In the genomic region with DNA sequence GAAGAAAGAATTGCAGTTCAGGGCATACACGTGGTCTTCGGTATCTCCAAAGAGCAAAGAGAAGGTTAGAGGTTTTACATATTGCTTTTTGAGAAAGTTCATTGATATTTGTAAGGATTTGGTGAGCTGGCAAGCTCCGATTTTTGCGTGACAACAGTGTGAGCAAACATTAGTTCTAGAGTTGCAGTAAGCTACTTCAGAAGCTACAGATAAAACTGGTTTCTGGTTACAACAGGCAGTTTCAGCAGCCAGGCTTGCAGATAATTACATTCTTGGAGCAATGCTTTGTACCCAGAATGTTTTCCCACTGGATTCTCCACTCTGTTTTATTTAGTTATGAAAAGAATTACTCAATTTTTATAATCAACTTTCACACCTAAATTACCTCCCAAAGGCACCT, we compare ENCODE assay signal across 10 cellular contexts. TPM values are rescaled to one million over a fixed set of nuclear protein-coding genes. Genes with fewer than 3 reads are reported as not detected.
DNase-seq lines count a peak whose midpoint lies in the region; ATAC-seq and TF ChIP-seq lines count a peak whose summit lies in the region.
"Had no signal": no experiment of that assay in that cellular context is flagged by ENCODE, and none has a peak within 500 bp of the region (broad histone marks: within the 10 kb centered on the region; RNA-seq: fewer than 3 reads in every experiment).

No MANE protein-coding gene starts in this region.

- H3K4me1 ChIP-seq in PC-9 (replicated peaks; ENCODE audit: insufficient read depth) (peaks cover 30% of the 10 kb centered on the region), prostate gland (replicated peaks) (peaks cover 13% of the 10 kb centered on the region)

- no peak overlapping the region for H3K4me3 Mint-ChIP-seq in activated T-helper 1 cell treated with anti-CD3 and anti-CD28 coated beads, Interleukin-12 subunit alpha, Interleukin-12 subunit beta, Interleukin-2, Interleukin-4 antibody, amounts not matched to agents 30 ng/mL and 10 ng/mL and 1 ng/mL, durations not matched to agents 14 hours and 24 hours and 36 hours

- intact Hi-C loops in PC-9 (cut with micrococcal nuclease; ENCODE audit: unreplicated experiment) (loop anchor here (10.0 kb wide), 1 partner anchor 393 kb away; no protein-coding TSS in a partner anchor), prostate gland (cut with DNase I) (loop anchor here (5.0 to 10.0 kb wide), 2 partner anchors 147 to 251 kb away; a partner anchor contains a TSS)
- intact Hi-C loops in activated T-helper 1 cell treated with anti-CD3 and anti-CD28 coated beads, Interleukin-12 subunit alpha, Interleukin-12 subunit beta, Interleukin-2, Interleukin-4 antibody, amounts not matched to agents 30 ng/mL and 10 ng/mL and 1 ng/mL, durations not matched to agents 14 hours and 24 hours and 36 hours (cut with micrococcal nuclease): loop anchor here (5.0 kb wide), 1 partner anchor 1334 kb away; no protein-coding TSS in a partner anchor

- TF ChIP-seq CTCF in PC-9 (conservative IDR thresholded peaks at IDR 0.05): no peak
- TF ChIP-seq CTCF in prostate gland (IDR thresholded peaks at IDR 0.05): no peak
- no peak for TF ChIP-seq CTCF in GM10266 (IDR thresholded peaks at IDR 0.05; ENCODE audit: control insufficient read depth, insufficient read depth, low read depth, missing control alignments)

- H3K36me3 Mint-ChIP-seq in activated T-helper 1 cell treated with anti-CD3 and anti-CD28 coated beads, Interleukin-12 subunit alpha, Interleukin-12 subunit beta, Interleukin-2, Interleukin-4 antibody, amounts not matched to agents 30 ng/mL and 10 ng/mL and 1 ng/mL, durations not matched to agents 14 hours and 24 hours and 36 hours (ENCODE audit: low read depth): no peaks in the 10 kb centered on the region

- no TSS peak for BruUV-seq in PC-9 (replicated peaks; lab: Mats Ljungman, UMichigan)

- H3F3A ChIP-seq in PC-9 (ENCODE audit: insufficient read depth, low read depth): no peaks in the 10 kb centered on the region; the same call in 1 of the 2 replicates

- H3K27me3 ChIP-seq in PC-9 (ENCODE audit: insufficient read depth, low read depth) (no peaks in the 10 kb centered on the region), prostate gland (replicated peaks; ENCODE audit: insufficient read depth) (no peaks in the 10 kb centered on the region)
- H3K27me3 ChIP-seq: adrenal gland, right atrium auricular region had no signal

- DNase-seq in H4 (ENCODE audit: low spot score): peak; percentile 82
- peak in 1 of 2 experiments; percentile 46 for DNase-seq in PC-9
- DNase-seq in fibroblast of gingiva (ENCODE audit: low read depth): peak; percentile 43
- DNase-seq in prostate gland (ENCODE audit: low spot score): no peak
- no peak for DNase-seq in GM10266 (ENCODE audit: extremely low spot score)
- DNase-seq in activated T-helper 1 cell treated with anti-CD3 and anti-CD28 coated beads, Interleukin-12 subunit alpha, Interleukin-12 subunit beta, Interleukin-2, Interleukin-4 antibody, amounts not matched to agents 30 ng/mL and 10 ng/mL and 1 ng/mL, durations not matched to agents 14 hours and 24 hours and 36 hours (ENCODE audit: low spot score): no peak
- DNase-seq: adrenal gland had no signal

- H4K20me1 ChIP-seq in PC-9 (ENCODE audit: insufficient read depth): no peaks in the 10 kb centered on the region

- CTCF ChIA-PET in PC-9 (lab: Charles Lee): interaction anchor here (0.6 kb wide), 1 partner anchor 379 kb away, joined by 3 read pairs; no protein-coding TSS in a partner anchor

- H3K36me3 ChIP-seq in PC-9 (ENCODE audit: low read depth): no peaks in the 10 kb centered on the region
- no peaks in the 10 kb centered on the region for H3K36me3 ChIP-seq in prostate gland
- H3K36me3 ChIP-seq: adrenal gland, right atrium auricular region had no signal

- no peak overlapping the region for H3K27ac Mint-ChIP-seq in activated T-helper 1 cell treated with anti-CD3 and anti-CD28 coated beads, Interleukin-12 subunit alpha, Interleukin-12 subunit beta, Interleukin-2, Interleukin-4 antibody, amounts not matched to agents 30 ng/mL and 10 ng/mL and 1 ng/mL, durations not matched to agents 14 hours and 24 hours and 36 hours

- peaks cover 35% of the 10 kb centered on the region for H3K27me3 Mint-ChIP-seq in activated T-helper 1 cell treated with anti-CD3 and anti-CD28 coated beads, Interleukin-12 subunit alpha, Interleukin-12 subunit beta, Interleukin-2, Interleukin-4 antibody, amounts not matched to agents 30 ng/mL and 10 ng/mL and 1 ng/mL, durations not matched to agents 14 hours and 24 hours and 36 hours (ENCODE audit: insufficient read depth)

- ATAC-seq in GM18861 (IDR thresholded peaks at IDR 0.05; ENCODE audit: unreplicated experiment): no peak
- ATAC-seq in GM21723 (IDR thresholded peaks at IDR 0.05; ENCODE audit: unreplicated experiment): no peak

- no peaks in the 10 kb centered on the region for H3K4me1 Mint-ChIP-seq in activated T-helper 1 cell treated with anti-CD3 and anti-CD28 coated beads, Interleukin-12 subunit alpha, Interleukin-12 subunit beta, Interleukin-2, Interleukin-4 antibody, amounts not matched to agents 30 ng/mL and 10 ng/mL and 1 ng/mL, durations not matched to agents 14 hours and 24 hours and 36 hours (ENCODE audit: low read depth)

- H3K4me3 ChIP-seq in PC-9 (no peak overlapping the region), prostate gland (no peak overlapping the region)
- H3K4me3 ChIP-seq: adrenal gland, right atrium auricular region had no signal

- H3K4me2 ChIP-seq in PC-9: 0 out of 2 replicates have a peak overlapping the region, but pooled peaks have one; percentile 3

- 39% methylated on average over 4 of the region's 4 CpGs for WGBS in prostate gland

- H3K9me3 ChIP-seq in PC-9 (ENCODE audit: insufficient read depth, low read depth) (no peaks in the 10 kb centered on the region), prostate gland (no peaks in the 10 kb centered on the region)
- H3K9me3 ChIP-seq: adrenal gland, right atrium auricular region had no signal

- H3K79me2 ChIP-seq in PC-9 (ENCODE audit: low read depth): no peaks in the 10 kb centered on the region

- peak overlapping the region; percentile 40; the same call in 1 of the 2 replicates for H2AFZ ChIP-seq in PC-9

- no peaks in the 10 kb centered on the region for H3K9me3 Mint-ChIP-seq in activated T-helper 1 cell treated with anti-CD3 and anti-CD28 coated beads, Interleukin-12 subunit alpha, Interleukin-12 subunit beta, Interleukin-2, Interleukin-4 antibody, amounts not matched to agents 30 ng/mL and 10 ng/mL and 1 ng/mL, durations not matched to agents 14 hours and 24 hours and 36 hours

- POLR2A ChIA-PET in PC-9 (lab: Charles Lee; ENCODE audit: unreplicated experiment): interaction anchor here (0.9 kb wide), 1 partner anchor 31 kb away, joined by 4 read pairs; no protein-coding TSS in a partner anchor

- H3K9me2 ChIP-seq in PC-9 (ENCODE audit: insufficient read depth): no peaks in the 10 kb centered on the region

- H3K27ac ChIP-seq in PC-9 (peak overlapping the region; percentile 32; the same call in 1 of the 2 replicates), prostate gland (peak overlapping the region; percentile 99 to 100)
- H3K27ac ChIP-seq: adrenal gland, right atrium auricular region had no signal

- TF ChIP-seq POLR2A in prostate gland (IDR thresholded peaks at IDR 0.05): no peak

RNA-seq across cellular contexts. Expression of a gene that starts 28.2 kb away (rescaled TPM):
- not detected in 2 replicates for total RNA-seq in H4 (2014; rRNA removed; shearing (Covaris generic))
- total RNA-seq in PC-9 (2021): not detected in 2 replicates
- total RNA-seq in prostate gland: 1 to 10 TPM in 1 of 2 donors, under 1 TPM in 1; 0.59 to 2.8 TPM
- total RNA-seq in activated T-helper 1 cell treated with anti-CD3 and anti-CD28 coated beads, Interleukin-12 subunit alpha, Interleukin-12 subunit beta, Interleukin-2, Interleukin-4 antibody, amounts not matched to agents 30 ng/mL and 10 ng/mL and 1 ng/mL, durations not matched to agents 14 hours and 24 hours and 36 hours: not detected in 2 replicates

RNA-seq across cellular contexts. Expression of a gene that starts 47.9 kb away (rescaled TPM):
- total RNA-seq in H4 (2014; rRNA removed; shearing (Covaris generic)): not detected in 2 replicates
- not detected in 2 replicates for total RNA-seq in PC-9 (2021)
- total RNA-seq in prostate gland: under 1 TPM in 1 of 2 donors, not detected in 1; 0.96 TPM
- not detected in 2 replicates for total RNA-seq in activated T-helper 1 cell treated with anti-CD3 and anti-CD28 coated beads, Interleukin-12 subunit alpha, Interleukin-12 subunit beta, Interleukin-2, Interleukin-4 antibody, amounts not matched to agents 30 ng/mL and 10 ng/mL and 1 ng/mL, durations not matched to agents 14 hours and 24 hours and 36 hours
- total RNA-seq: adrenal gland, right atrium auricular region had no signal

RNA-seq across cellular contexts. Expression of a gene that starts 54.0 kb away (rescaled TPM):
- 0.77 and 6.7 TPM in 2 replicates for total RNA-seq in H4 (2014; rRNA removed; shearing (Covaris generic))
- 0.68 and 1.2 TPM in 2 replicates for total RNA-seq in PC-9 (2021)
- total RNA-seq in prostate gland: under 1 TPM; 0.32 to 0.40 TPM
- total RNA-seq in activated T-helper 1 cell treated with anti-CD3 and anti-CD28 coated beads, Interleukin-12 subunit alpha, Interleukin-12 subunit beta, Interleukin-2, Interleukin-4 antibody, amounts not matched to agents 30 ng/mL and 10 ng/mL and 1 ng/mL, durations not matched to agents 14 hours and 24 hours and 36 hours: 2.5 and 2.7 TPM in 2 replicates

RNA-seq across cellular contexts. Expression of a gene that starts 58.8 kb away (rescaled TPM):
- 0.37 TPM in 1 of 2 replicates, not detected in the other for total RNA-seq in H4 (2014; rRNA removed; shearing (Covaris generic))
- total RNA-seq in PC-9 (2021) (not detected in 2 replicates), prostate gland (not detected)
- total RNA-seq in activated T-helper 1 cell treated with anti-CD3 and anti-CD28 coated beads, Interleukin-12 subunit alpha, Interleukin-12 subunit beta, Interleukin-2, Interleukin-4 antibody, amounts not matched to agents 30 ng/mL and 10 ng/mL and 1 ng/mL, durations not matched to agents 14 hours and 24 hours and 36 hours: not detected in 2 replicates
- total RNA-seq: adrenal gland, right atrium auricular region had no signal

Comparison
In these comparisons a context has a peak if more than half of its experiments do, and no peak if none do; other contexts are left out.
1. DNase-seq: peak in H4 (single experiment) and fibroblast of gingiva (single experiment); none in prostate gland (single experiment), GM10266 (single experiment) and activated T-helper 1 cell treated with anti-CD3 and anti-CD28 coated beads, Interleukin-12 subunit alpha, Interleukin-12 subunit beta, Interleukin-2, Interleukin-4 antibody, amounts not matched to agents 30 ng/mL and 10 ng/mL and 1 ng/mL, durations not matched to agents 14 hours and 24 hours and 36 hours (single experiment).